In the genomic region with DNA sequence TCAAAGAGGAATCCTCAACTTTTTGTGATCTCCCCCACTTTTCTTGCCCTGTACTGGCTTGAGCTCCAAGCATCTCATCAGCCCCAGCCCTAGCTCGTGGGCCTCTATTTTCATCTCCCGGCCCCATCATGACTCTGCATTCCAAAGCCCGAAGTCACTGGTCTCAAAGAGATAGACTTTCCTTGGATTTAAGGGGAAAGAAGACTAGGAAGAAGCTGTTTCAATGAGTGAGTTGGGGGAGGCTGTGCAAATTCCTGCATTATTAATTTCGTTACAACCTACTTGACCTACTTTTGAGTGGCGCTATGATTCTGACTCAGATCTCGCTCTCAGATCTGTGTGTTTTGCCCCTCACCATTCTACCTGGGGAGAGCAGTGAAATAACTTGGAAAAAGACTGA, we compare ENCODE assay signal across 13 cellular contexts.
A peak's percentile ranks its signal among the peaks of the same experiment; 100 is the strongest.
DNase-seq lines count a peak whose midpoint lies in the region; ATAC-seq and TF ChIP-seq lines count a peak whose summit lies in the region.
"Had no signal": no experiment of that assay in that cellular context is flagged by ENCODE, and none has a peak within 500 bp of the region (broad histone marks: within the 10 kb centered on the region; RNA-seq: fewer than 3 reads in every experiment).

No MANE protein-coding gene starts in this region.

- H4K20me1 ChIP-seq in fibroblast of lung (ENCODE audit: control insufficient read depth, extremely low read depth, insufficient read depth, low read length) (no peaks in the 10 kb centered on the region), OCI-LY7 (ENCODE audit: insufficient read depth, low read length) (no peaks in the 10 kb centered on the region)

- no peaks in the 10 kb centered on the region for H3K79me1 ChIP-seq in trophoblast cell (ENCODE audit: low read length)

- H4K12ac ChIP-seq in trophoblast cell (ENCODE audit: low read depth, low read length), result no peak overlapping the region

- peak overlapping the region in 2 of 3 donors; percentile 9 to 79 for H3K27ac Mint-ChIP-seq in CD4-positive, CD25-positive, alpha-beta regulatory T cell
- H3K27ac Mint-ChIP-seq: activated naive CD8-positive, alpha-beta T cell treated with anti-CD3 and anti-CD28 coated beads, Interleukin-2, amount 50 U/mL, for 24 hours; B cell; stimulated activated naive CD8-positive, alpha-beta T cell treated with anti-CD3 and anti-CD28 coated beads, Interleukin-15, Interleukin-2, amounts not matched to agents 100 ng/mL and 50 ng/mL, for 24 hours; T-helper 1 cell treated with Interleukin-12 subunit alpha and Interleukin-12 subunit beta and Interleukin-4 antibody, amounts not matched to agents 30 μg/mL and 1 μg/mL, for 36 hours had no signal

- no peak overlapping the region for H3K9ac ChIP-seq in fibroblast of lung (ENCODE audit: insufficient read depth, low read length)
- H3K9ac ChIP-seq in trophoblast cell (ENCODE audit: low read length), result no peak overlapping the region

- peaks cover 14 to 26% (median 21%) of the 10 kb centered on the region in 4 donors for H3K4me1 Mint-ChIP-seq in CD4-positive, CD25-positive, alpha-beta regulatory T cell
- H3K4me1 Mint-ChIP-seq: activated naive CD8-positive, alpha-beta T cell treated with anti-CD3 and anti-CD28 coated beads, Interleukin-2, amount 50 U/mL, for 24 hours; B cell had no signal

- no peak overlapping the region for H3K23ac ChIP-seq in trophoblast cell (ENCODE audit: low read length)

- no peaks in the 10 kb centered on the region for H3K36me3 Mint-ChIP-seq in CD4-positive, CD25-positive, alpha-beta regulatory T cell

- no peak overlapping the region for H2AK5ac ChIP-seq in trophoblast cell (ENCODE audit: low read length)

- H3K9me3 ChIP-seq in CD4-positive, CD25-positive, alpha-beta regulatory T cell (ENCODE audit: control insufficient read depth in 2 of 2, low read length in 2 of 2), result no peaks in the 10 kb centered on the region
- H3K9me3 ChIP-seq in Panc1 (ENCODE audit: control insufficient read depth, insufficient read depth, low read depth, low read length), result no peaks in the 10 kb centered on the region
- no peaks in the 10 kb centered on the region for H3K9me3 ChIP-seq in fibroblast of lung (ENCODE audit: control insufficient read depth, insufficient read depth, low read depth, low read length)
- H3K9me3 ChIP-seq in trophoblast cell (ENCODE audit: insufficient read depth, low read depth, low read length), result no peaks in the 10 kb centered on the region
- H3K9me3 ChIP-seq in OCI-LY7 (ENCODE audit: low read length), result no peaks in the 10 kb centered on the region

- WGBS in trophoblast cell (ENCODE audit: extremely low coverage, insufficient coverage, insufficient read length), result no CpG with 5 or more reads among the region's 6 CpGs

- no peak overlapping the region for H2BK12ac ChIP-seq in trophoblast cell (ENCODE audit: low read length)

- intact Hi-C loops in Panc1 (cut with micrococcal nuclease; ENCODE audit: unreplicated experiment), result no loop called here
- intact Hi-C loops in OCI-LY7 (cut with micrococcal nuclease; ENCODE audit: unreplicated experiment), result no loop called here

- CTCF ChIA-PET in Panc1 (lab: Charles Lee) (no interaction called here), OCI-LY7 (lab: Charles Lee; ENCODE audit: unreplicated experiment) (no interaction called here)

- peaks cover 0 to 1% (median 0%) of the 10 kb centered on the region in 7 donors for H3K9me3 Mint-ChIP-seq in CD4-positive, CD25-positive, alpha-beta regulatory T cell
- H3K9me3 Mint-ChIP-seq: activated naive CD8-positive, alpha-beta T cell treated with anti-CD3 and anti-CD28 coated beads, Interleukin-2, amount 50 U/mL, for 24 hours had no signal

- H2AFZ ChIP-seq in fibroblast of lung (ENCODE audit: low read length) (no peak overlapping the region), trophoblast cell (ENCODE audit: insufficient read depth, low read length, poor library complexity) (no peak overlapping the region), OCI-LY7 (ENCODE audit: low read length) (no peak overlapping the region)

- H3K27me3 Mint-ChIP-seq in CD4-positive, CD25-positive, alpha-beta regulatory T cell, result no peaks in the 10 kb centered on the region
- H3K27me3 Mint-ChIP-seq: activated naive CD8-positive, alpha-beta T cell treated with anti-CD3 and anti-CD28 coated beads, Interleukin-2, amount 50 U/mL, for 24 hours; B cell; stimulated activated naive CD8-positive, alpha-beta T cell treated with anti-CD3 and anti-CD28 coated beads, Interleukin-15, Interleukin-2, amounts not matched to agents 100 ng/mL and 50 ng/mL, for 24 hours had no signal

- no peak overlapping the region for H4K91ac ChIP-seq in trophoblast cell (ENCODE audit: low read depth, low read length)

- H3K27ac ChIP-seq in CD4-positive, CD25-positive, alpha-beta regulatory T cell (ENCODE audit: insufficient read depth, low read length, poor library complexity, severe bottlenecking), result no peak overlapping the region
- H3K27ac ChIP-seq in Panc1 (ENCODE audit: low read length) (peak overlapping the region; percentile 60; the same call in 1 of the 2 replicates), fibroblast of lung (ENCODE audit: insufficient read depth, low read length) (no peak overlapping the region), trophoblast cell (ENCODE audit: low read depth, low read length) (no peak overlapping the region), OCI-LY7 (ENCODE audit: low read depth, low read length, poor library complexity, severe bottlenecking) (no peak overlapping the region)

- no peak overlapping the region for H3K4me2 ChIP-seq in fibroblast of lung (ENCODE audit: extremely low read depth, insufficient read depth, low read length)
- H3K4me2 ChIP-seq in trophoblast cell (ENCODE audit: low read length), result no peak overlapping the region
- no peak overlapping the region for H3K4me2 ChIP-seq in OCI-LY7 (ENCODE audit: low read length)

- no peaks in the 10 kb centered on the region for H3K36me3 ChIP-seq in CD4-positive, CD25-positive, alpha-beta regulatory T cell (ENCODE audit: control insufficient read depth, insufficient read depth, low read length)
- H3K36me3 ChIP-seq in Panc1 (ENCODE audit: control insufficient read depth, insufficient read depth, low read length) (no peaks in the 10 kb centered on the region), fibroblast of lung (ENCODE audit: control insufficient read depth, insufficient read depth, low read length) (no peaks in the 10 kb centered on the region), trophoblast cell (ENCODE audit: control insufficient read depth in 1 of 2, insufficient read depth in 2 of 2, low read length in 2 of 2) (no peaks in the 10 kb centered on the region), OCI-LY7 (ENCODE audit: insufficient read depth, low read length) (no peaks in the 10 kb centered on the region)

- no peaks in the 10 kb centered on the region for H3K9me2 ChIP-seq in OCI-LY7 (ENCODE audit: insufficient read depth, low read length)

- peak overlapping the region; percentile 42 for H3K4me3 ChIP-seq in CD4-positive, CD25-positive, alpha-beta regulatory T cell (ENCODE audit: low read depth, low read length)
- H3K4me3 ChIP-seq in Panc1 (ENCODE audit: low read depth in 2 of 2, low read length in 2 of 2) (no peak overlapping the region), fibroblast of lung (replicated peaks in 1 of 4; ENCODE audit: control extremely low read depth in 1 of 4, insufficient read depth in 1 of 4, low read depth in 3 of 4, low read length in 4 of 4) (no peak overlapping the region), trophoblast cell (ENCODE audit: low read depth, low read length) (no peak overlapping the region), OCI-LY7 (ENCODE audit: low read depth, low read length, poor library complexity, severe bottlenecking) (no peak overlapping the region)

- H3K4ac ChIP-seq in trophoblast cell (ENCODE audit: low read depth, low read length), result no peak overlapping the region

- peak overlapping the region; percentile 11 for H2BK120ac ChIP-seq in trophoblast cell (ENCODE audit: insufficient read depth, low read length, poor library complexity)

- H3K18ac ChIP-seq in trophoblast cell (ENCODE audit: low read length), result no peak overlapping the region

- POLR2A ChIA-PET in Panc1 (lab: Charles Lee), result no interaction called here
- POLR2A ChIA-PET in OCI-LY7 (lab: Charles Lee), result no interaction called here

- H4K8ac ChIP-seq in trophoblast cell (ENCODE audit: low read depth, low read length), result no peak overlapping the region

- in situ Hi-C loops in Panc1 (cut with HindIII; ENCODE audit: low pct_unique_long_range_greater_than_20kb, low sequenced_read_pairs), result no loop called here

- H2BK5ac ChIP-seq in trophoblast cell (ENCODE audit: low read depth, low read length, poor library complexity), result no peak overlapping the region

- DNase-seq in CD4-positive, CD25-positive, alpha-beta regulatory T cell, result peak in 2 of 3 donors; percentile 3 to 30
- DNase-seq in Panc1 (ENCODE audit: low read depth, low spot score) (no peak), fibroblast of lung (ENCODE audit: low read depth in 2 of 2) (peak; percentile 49 to 93), trophoblast cell (peak in 1 of 2 donors; percentile 23), NCI-H69 (lab: John Stamatoyannopoulos, UW) (no peak), OCI-LY7 (ENCODE audit: low spot score) (no peak), epidermal melanocyte (ENCODE audit: insufficient read length, low spot score) (no peak)
- DNase-seq in central memory CD4-positive, alpha-beta T cell, result no peak
- DNase-seq: activated naive CD8-positive, alpha-beta T cell treated with anti-CD3 and anti-CD28 coated beads, Interleukin-2, amount 50 U/mL, for 24 hours; NCI-H1694 treated with DMSO at 0.1 percent for 48 hours had no signal

- ATAC-seq in CD4-positive, CD25-positive, alpha-beta regulatory T cell (ENCODE audit: low read depth in 2 of 2), result no peak
- ATAC-seq in Panc1, result no peak
- ATAC-seq: activated naive CD8-positive, alpha-beta T cell treated with anti-CD3 and anti-CD28 coated beads, Interleukin-2, amount 50 U/mL, for 24 hours had no signal

- TF ChIP-seq CTCF in Panc1 (IDR thresholded peaks at IDR 0.05) (no peak), fibroblast of lung (conservative IDR thresholded peaks at IDR 0.05 in 1 of 2, IDR thresholded peaks at IDR 0.05 in 1 of 2; ENCODE audit: low read depth in 1 of 2, low read length in 2 of 2) (no peak), OCI-LY7 (conservative IDR thresholded peaks at IDR 0.05; ENCODE audit: low read length) (no peak)

- H3K4me3 Mint-ChIP-seq in CD4-positive, CD25-positive, alpha-beta regulatory T cell, result peak overlapping the region in 2 of 4 donors; percentile 0 to 18
- H3K4me3 Mint-ChIP-seq: activated naive CD8-positive, alpha-beta T cell treated with anti-CD3 and anti-CD28 coated beads, Interleukin-2, amount 50 U/mL, for 24 hours; B cell; stimulated activated naive CD8-positive, alpha-beta T cell treated with anti-CD3 and anti-CD28 coated beads, Interleukin-15, Interleukin-2, amounts not matched to agents 100 ng/mL and 50 ng/mL, for 24 hours; T-helper 1 cell treated with Interleukin-12 subunit alpha and Interleukin-12 subunit beta and Interleukin-4 antibody, amounts not matched to agents 30 μg/mL and 1 μg/mL, for 36 hours had no signal

- no peaks in the 10 kb centered on the region for H3K79me2 ChIP-seq in fibroblast of lung (ENCODE audit: control insufficient read depth, insufficient read depth, low read length)
- H3K79me2 ChIP-seq in trophoblast cell (ENCODE audit: control insufficient read depth, insufficient read depth, low read length, poor library complexity), result no peaks in the 10 kb centered on the region
- no peaks in the 10 kb centered on the region for H3K79me2 ChIP-seq in OCI-LY7 (ENCODE audit: insufficient read depth, low read depth, low read length)

- H3K14ac ChIP-seq in trophoblast cell (ENCODE audit: low read length), result no peak overlapping the region

- BruUV-seq in Panc1 (replicated peaks; lab: Mats Ljungman, UMichigan) (no TSS peak), OCI-LY7 (replicated peaks; lab: Mats Ljungman, UMichigan) (no TSS peak)

- H3K4me1 ChIP-seq in CD4-positive, CD25-positive, alpha-beta regulatory T cell (ENCODE audit: control insufficient read depth, insufficient read depth, low read length, poor library complexity, severe bottlenecking), result peaks cover 14% of the 10 kb centered on the region
- H3K4me1 ChIP-seq in Panc1 (ENCODE audit: control insufficient read depth, insufficient read depth, low read length) (no peaks in the 10 kb centered on the region), fibroblast of lung (ENCODE audit: control insufficient read depth, extremely low read depth, insufficient read depth, low read length) (peaks cover 16% of the 10 kb centered on the region), trophoblast cell (ENCODE audit: control insufficient read depth in 1 of 2, insufficient read depth in 2 of 2, low read length in 2 of 2) (peaks cover 3 to 9% of the 10 kb centered on the region in 2 experiments), OCI-LY7 (ENCODE audit: insufficient read depth, low read length, poor library complexity, severe bottlenecking) (no peaks in the 10 kb centered on the region)

- H3K27me3 ChIP-seq in CD4-positive, CD25-positive, alpha-beta regulatory T cell (ENCODE audit: control insufficient read depth, insufficient read depth, low read length), result no peaks in the 10 kb centered on the region
- H3K27me3 ChIP-seq in Panc1 (ENCODE audit: control insufficient read depth, insufficient read depth, low read length) (no peaks in the 10 kb centered on the region), fibroblast of lung (ENCODE audit: control insufficient read depth, insufficient read depth, low read length) (no peaks in the 10 kb centered on the region), trophoblast cell (ENCODE audit: insufficient read depth, low read length) (no peaks in the 10 kb centered on the region)

Comparison
In these comparisons a context has a peak if more than half of its experiments do, and no peak if none do; other contexts are left out.
1. DNase-seq: peak in CD4-positive, CD25-positive, alpha-beta regulatory T cell (2 of 3) and fibroblast of lung (2 of 2); none in Panc1 (single experiment), central memory CD4-positive, alpha-beta T cell (single experiment), NCI-H69 (single experiment), OCI-LY7 (single experiment) and epidermal melanocyte (single experiment).